ENCODE assay signal across 8 cellular contexts in the genomic region with DNA sequence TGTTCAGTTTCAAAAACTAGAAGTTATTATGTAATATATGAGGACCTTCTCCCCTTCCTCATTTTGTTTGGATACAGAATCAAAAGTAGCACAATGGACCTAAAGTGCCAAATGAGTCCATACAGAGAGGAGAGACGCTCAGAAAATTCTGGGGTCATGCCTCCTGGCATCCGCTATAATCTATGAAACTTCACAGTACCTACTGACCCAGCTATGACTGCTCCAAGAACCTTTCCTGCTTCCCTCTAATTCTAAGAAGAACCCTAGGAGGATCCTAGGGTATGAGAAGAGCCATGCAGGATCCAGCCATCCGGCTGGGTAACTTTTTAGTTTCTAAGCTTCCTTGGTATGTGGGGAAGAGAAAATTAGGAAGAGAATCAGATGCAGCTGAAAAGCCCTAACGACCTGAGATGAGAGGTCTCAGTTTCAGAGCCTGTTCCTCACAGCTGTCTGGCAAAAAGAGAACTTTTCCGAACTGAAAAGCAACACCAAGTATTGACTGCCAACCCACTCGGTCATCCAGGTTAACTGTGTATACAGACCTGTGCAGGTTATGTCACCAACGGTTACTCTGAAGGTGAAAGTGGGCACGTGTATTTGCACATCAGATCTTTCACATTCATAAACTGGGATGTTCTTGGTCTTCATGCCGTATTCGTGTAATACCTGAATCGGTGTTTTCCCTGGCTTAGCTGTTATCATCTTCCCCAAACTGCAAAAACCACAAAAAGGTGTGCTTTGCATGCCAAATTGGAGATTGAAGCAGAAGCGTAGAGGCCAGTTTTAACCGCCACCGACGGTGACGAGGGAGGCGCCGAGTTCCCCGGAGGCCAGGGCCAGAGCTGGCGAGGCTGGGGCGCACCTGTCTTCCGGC. TPM values are rescaled to one million over a fixed set of nuclear protein-coding genes. Genes with fewer than 3 reads are reported as not detected.
A peak's percentile ranks its signal among the peaks of the same experiment; 100 is the strongest.
DNase-seq lines count a peak whose midpoint lies in the region; ATAC-seq and TF ChIP-seq lines count a peak whose summit lies in the region.

No MANE protein-coding gene starts in this region.

- peak; percentile 4 for ATAC-seq in GM18519 (IDR thresholded peaks at IDR 0.05; ENCODE audit: low FRiP score, unreplicated experiment)
- peak; percentile 53 for ATAC-seq in HG02973 (IDR thresholded peaks at IDR 0.05; ENCODE audit: unreplicated experiment)

- H3K4me3 ChIP-seq in epithelial cell of proximal tubule (ENCODE audit: low read depth, low read length), result peak overlapping the region; percentile 90
- H3K4me3 ChIP-seq in neutrophil (ENCODE audit: low read depth in 1 of 2, low read length in 1 of 2), result peak overlapping the region; percentile 86 to 90

- no peaks in the 10 kb centered on the region for H3K9me3 ChIP-seq in neutrophil

- peak overlapping the region; percentile 90 for H3K27ac ChIP-seq in neutrophil

- H3K36me3 ChIP-seq in neutrophil, result no peaks in the 10 kb centered on the region

- DNase-seq in Ammon's horn (ENCODE audit: low spot score) (peak; percentile 16), RKO (ENCODE audit: low spot score) (peak; percentile 29), epithelial cell of proximal tubule (ENCODE audit: low read depth) (no peak), SHP77 (lab: John Stamatoyannopoulos, UW) (no peak), middle frontal gyrus (ENCODE audit: extremely low spot score, low spot score) (no peak)

- TF ChIP-seq CTCF in epithelial cell of proximal tubule (conservative IDR thresholded peaks at IDR 0.05; ENCODE audit: low read depth, low read length) (no peak), neutrophil (IDR thresholded peaks at IDR 0.05) (no peak)

- H3K27me3 ChIP-seq in neutrophil, result no peaks in the 10 kb centered on the region

- H3K4me1 ChIP-seq in neutrophil (ENCODE audit: control insufficient read depth in 1 of 2, insufficient read depth in 1 of 2, low read depth in 1 of 2, low read length in 1 of 2), result peaks cover 16 to 19% of the 10 kb centered on the region in 2 experiments

RNA-seq across cellular contexts. Expression of a gene that starts 1.0 kb away (rescaled TPM):
- total RNA-seq in epithelial cell of proximal tubule, result 53.7 and 61.6 TPM in 2 replicates

RNA-seq across cellular contexts. Expression of a gene that starts 1.2 kb away (rescaled TPM):
- total RNA-seq in epithelial cell of proximal tubule, result 0.58 and 0.65 TPM in 2 replicates

RNA-seq across cellular contexts. Expression of a gene that starts 28.5 kb away (rescaled TPM):
- 9.5 and 16.2 TPM in 2 replicates for total RNA-seq in epithelial cell of proximal tubule

RNA-seq across cellular contexts. Expression of a gene that starts 30.3 kb away (rescaled TPM):
- 8.5 and 13.7 TPM in 2 replicates for total RNA-seq in epithelial cell of proximal tubule

Comparison
In these comparisons a context has a peak if more than half of its experiments do, and no peak if none do; other contexts are left out.
1. DNase-seq: peak in Ammon's horn (single experiment) and RKO (single experiment); none in epithelial cell of proximal tubule (single experiment), SHP77 (0 of 2) and middle frontal gyrus (single experiment).